ENCODE assay signal across 28 cellular contexts in the genomic region with DNA sequence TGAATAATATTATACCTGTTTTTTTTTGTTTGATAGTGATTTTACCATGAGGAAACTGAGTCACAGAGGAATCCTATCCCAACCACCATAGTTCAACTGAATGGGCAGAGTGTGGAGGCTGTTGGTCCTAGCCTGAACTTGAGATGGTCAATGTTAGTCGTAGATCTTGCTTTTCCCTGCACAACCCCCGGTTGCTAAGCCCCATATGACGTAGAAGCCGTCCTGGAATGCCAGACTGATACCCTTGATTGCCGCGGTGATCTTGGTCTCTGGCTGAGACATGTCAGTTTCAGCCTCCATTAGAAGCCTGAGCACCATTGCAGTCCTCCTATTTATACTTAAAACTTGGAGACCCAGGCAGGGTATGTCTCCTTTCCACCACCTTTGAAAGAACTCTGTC.
"Had no signal": no experiment of that assay in that cellular context is flagged by ENCODE, and none has a peak within 500 bp of the region (broad histone marks: within the 10 kb centered on the region; RNA-seq: fewer than 3 reads in every experiment).

No MANE protein-coding gene starts in this region.

- H3K9me3 Mint-ChIP-seq: activated CD4-positive, alpha-beta memory T cell treated with anti-CD3 and anti-CD28 coated beads, Interleukin-2, amount 10 ng/mL, durations not matched to agents 7 days and 5 days; activated CD4-positive, alpha-beta T cell treated with anti-CD3 and anti-CD28 coated beads, Interleukin-2, amount 10 ng/mL, durations not matched to agents 7 days and 5 days; activated naive CD4-positive, alpha-beta T cell treated with anti-CD3 and anti-CD28 coated beads, Interleukin-2, amount 10 ng/mL, durations not matched to agents 7 days and 5 days; activated T-helper 1 cell treated with anti-CD3 and anti-CD28 coated beads, Interleukin-12 subunit alpha, Interleukin-12 subunit beta, Interleukin-2, Interleukin-4 antibody, amounts not matched to agents 30 ng/mL and 10 ng/mL and 1 ng/mL, durations not matched to agents 14 hours and 24 hours and 36 hours; activated T-helper 2 cell treated with anti-CD3 and anti-CD28 coated beads, Interferon-gamma antibody, Interleukin-2, Interleukin-4, amounts not matched to agents 10 μg/mL and 5 μg/mL and 100 μg/mL, durations not matched to agents 14 hours and 24 hours and 36 hours; central memory CD8-positive, alpha-beta T cell; dendritic cell treated with granulocyte-macrophage colony-stimulating factor and Interleukin-4, amounts not matched to agents 40 ng/mL and 50 ng/mL, for 4 days; effector memory CD8-positive, alpha-beta T cell had no signal

- H3K4me3 Mint-ChIP-seq: activated CD4-positive, alpha-beta memory T cell treated with anti-CD3 and anti-CD28 coated beads, Interleukin-2, amount 10 ng/mL, durations not matched to agents 7 days and 5 days; activated CD4-positive, alpha-beta T cell treated with anti-CD3 and anti-CD28 coated beads, Interleukin-2, amount 10 ng/mL, durations not matched to agents 7 days and 5 days; activated naive CD4-positive, alpha-beta T cell treated with anti-CD3 and anti-CD28 coated beads, Interleukin-2, amount 10 ng/mL, durations not matched to agents 7 days and 5 days; activated naive CD8-positive, alpha-beta T cell; activated T-helper 1 cell treated with anti-CD3 and anti-CD28 coated beads, Interleukin-12 subunit alpha, Interleukin-12 subunit beta, Interleukin-2, Interleukin-4 antibody, amounts not matched to agents 30 ng/mL and 10 ng/mL and 1 ng/mL, durations not matched to agents 14 hours and 24 hours and 36 hours; central memory CD8-positive, alpha-beta T cell; dendritic cell treated with granulocyte-macrophage colony-stimulating factor and Interleukin-4, amounts not matched to agents 40 ng/mL and 50 ng/mL, for 4 days; effector memory CD8-positive, alpha-beta T cell had no signal

- H3K27ac Mint-ChIP-seq: activated CD4-positive, alpha-beta memory T cell treated with anti-CD3 and anti-CD28 coated beads, Interleukin-2, amount 10 ng/mL, durations not matched to agents 7 days and 5 days; activated CD4-positive, alpha-beta T cell treated with anti-CD3 and anti-CD28 coated beads, Interleukin-2, amount 10 ng/mL, durations not matched to agents 7 days and 5 days; activated naive CD4-positive, alpha-beta T cell treated with anti-CD3 and anti-CD28 coated beads, Interleukin-2, amount 10 ng/mL, durations not matched to agents 7 days and 5 days; activated naive CD8-positive, alpha-beta T cell; activated T-helper 1 cell treated with anti-CD3 and anti-CD28 coated beads, Interleukin-12 subunit alpha, Interleukin-12 subunit beta, Interleukin-2, Interleukin-4 antibody, amounts not matched to agents 30 ng/mL and 10 ng/mL and 1 ng/mL, durations not matched to agents 14 hours and 24 hours and 36 hours; activated T-helper 2 cell treated with anti-CD3 and anti-CD28 coated beads, Interferon-gamma antibody, Interleukin-2, Interleukin-4, amounts not matched to agents 10 μg/mL and 5 μg/mL and 100 μg/mL, durations not matched to agents 14 hours and 24 hours and 36 hours; dendritic cell treated with granulocyte-macrophage colony-stimulating factor and Interleukin-4, amounts not matched to agents 40 ng/mL and 50 ng/mL, for 4 days; effector memory CD8-positive, alpha-beta T cell had no signal

- H3K27me3 Mint-ChIP-seq: activated naive CD8-positive, alpha-beta T cell had no signal

- H3K36me3 Mint-ChIP-seq: activated naive CD4-positive, alpha-beta T cell treated with anti-CD3 and anti-CD28 coated beads, Interleukin-2, amount 10 ng/mL, durations not matched to agents 7 days and 5 days; activated naive CD8-positive, alpha-beta T cell had no signal

- H3K4me3 ChIP-seq: coronary artery, dorsolateral prefrontal cortex, esophagus squamous epithelium, gastroesophageal sphincter, heart right ventricle had no signal

- H3K27ac ChIP-seq: brain microvascular endothelial cell, coronary artery, dorsolateral prefrontal cortex, epithelial cell of prostate, esophagus squamous epithelium, gastroesophageal sphincter, heart right ventricle had no signal

- DNase-seq: activated CD4-positive, alpha-beta memory T cell treated with anti-CD3 and anti-CD28 coated beads, Interleukin-2, amount 10 ng/mL, durations not matched to agents 7 days and 5 days; activated CD4-positive, alpha-beta T cell treated with anti-CD3 and anti-CD28 coated beads for 1 hour; activated CD4-positive, alpha-beta T cell treated with anti-CD3 and anti-CD28 coated beads for 4 hours; activated CD4-positive, alpha-beta T cell treated with anti-CD3 and anti-CD28 coated beads, Interleukin-2, amount 10 ng/mL, durations not matched to agents 7 days and 5 days; activated CD4-positive, alpha-beta T cell treated with anti-CD3 and anti-CD28 coated beads, Interleukin-2, amount 50 U/mL, for 4 hours; activated CD4-positive, CD25-positive, alpha-beta regulatory T cell; activated effector memory CD4-positive, alpha-beta T cell treated with anti-CD3 and anti-CD28 coated beads, Interleukin-2, amount 50 U/mL, for 16 hours; activated naive CD4-positive, alpha-beta T cell treated with anti-CD3 and anti-CD28 coated beads, Interleukin-2, amount 10 ng/mL, durations not matched to agents 7 days and 5 days; activated T-cell treated with anti-CD3 and anti-CD28 coated beads, Interleukin-2, amount 50 U/mL, for 1 hour; activated T-cell treated with anti-CD3 and anti-CD28 coated beads, Interleukin-2, amount 50 U/mL, for 48 hours; amniotic stem cell; anterior cingulate cortex; brain microvascular endothelial cell; dorsolateral prefrontal cortex; effector CD4-positive, alpha-beta T cell; effector memory CD8-positive, alpha-beta T cell; esophagus squamous epithelium; foreskin melanocyte; heart right ventricle; T-helper 2 cell had no signal

- ATAC-seq: effector memory CD8-positive, alpha-beta T cell; gastroesophageal sphincter; heart right ventricle had no signal

- H3K4me1 Mint-ChIP-seq: activated CD4-positive, alpha-beta T cell treated with anti-CD3 and anti-CD28 coated beads, Interleukin-2, amount 10 ng/mL, durations not matched to agents 7 days and 5 days; activated naive CD4-positive, alpha-beta T cell treated with anti-CD3 and anti-CD28 coated beads, Interleukin-2, amount 10 ng/mL, durations not matched to agents 7 days and 5 days had no signal

- H3K36me3 ChIP-seq: brain microvascular endothelial cell, esophagus squamous epithelium, gastroesophageal sphincter, heart right ventricle had no signal

- H3K27me3 ChIP-seq: brain microvascular endothelial cell, dorsolateral prefrontal cortex, heart right ventricle had no signal

- H3K9me3 ChIP-seq: esophagus squamous epithelium, gastroesophageal sphincter, heart right ventricle had no signal

- H3K4me1 ChIP-seq: esophagus squamous epithelium, gastroesophageal sphincter, heart right ventricle had no signal
